1 cellular context compared by ENCODE assay signal in the genomic region with DNA sequence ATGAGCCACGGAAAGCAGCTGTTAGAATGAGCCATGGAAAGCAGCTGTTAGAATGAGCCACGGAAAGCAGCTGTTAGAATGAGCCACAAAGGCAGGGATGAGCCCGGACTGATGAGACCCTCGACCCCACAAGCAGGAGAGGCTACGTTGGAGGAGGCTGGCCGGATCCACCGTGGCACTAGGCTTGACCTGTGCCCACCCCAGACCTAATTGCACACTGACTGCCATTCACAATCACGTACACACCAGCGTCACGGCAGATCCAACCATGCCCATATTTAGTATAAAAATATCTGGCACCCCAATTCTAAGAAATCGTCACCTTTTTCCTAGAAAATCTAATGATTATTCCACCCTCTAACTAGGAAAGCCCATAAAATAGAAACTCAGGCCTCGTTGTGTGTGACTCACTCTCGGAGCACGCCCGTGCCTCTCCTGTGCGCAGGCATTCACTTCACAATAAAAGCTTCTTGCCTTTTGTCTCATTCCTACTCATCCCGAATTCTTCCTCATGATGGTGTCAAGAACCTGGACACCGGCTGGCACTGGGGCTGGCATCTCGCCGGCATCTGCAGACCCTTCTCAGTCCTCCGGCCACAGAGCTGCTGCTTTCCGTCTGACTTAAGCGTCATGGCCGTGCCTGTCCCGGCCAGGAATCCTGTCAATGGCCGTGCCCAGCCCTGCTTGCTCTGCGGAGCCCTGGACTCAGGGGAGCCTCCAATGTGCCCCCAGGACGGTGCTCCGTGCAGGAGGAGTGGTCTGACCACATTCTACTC.
A peak's percentile ranks its signal among the peaks of the same experiment; 100 is the strongest.
TF ChIP-seq lines count a peak whose summit lies in the region.

No MANE protein-coding gene starts in this region.

TF ChIP-seq in H1, 55 proteins besides CTCF, POLR2A, EP300 and RAD21:
- TF ChIP-seq CHD1 (IDR thresholded peaks at IDR 0.05; ENCODE audit: low read depth, low read length), result no peak
- 0 out of 2 replicates have a peak, but pooled peaks have one; percentile 24 for TF ChIP-seq EGR1 (IDR thresholded peaks at IDR 0.05; ENCODE audit: borderline replicate concordance, low read depth, low read length)
